Comparison of ENCODE assay signal across 1 cellular context in the genomic region with DNA sequence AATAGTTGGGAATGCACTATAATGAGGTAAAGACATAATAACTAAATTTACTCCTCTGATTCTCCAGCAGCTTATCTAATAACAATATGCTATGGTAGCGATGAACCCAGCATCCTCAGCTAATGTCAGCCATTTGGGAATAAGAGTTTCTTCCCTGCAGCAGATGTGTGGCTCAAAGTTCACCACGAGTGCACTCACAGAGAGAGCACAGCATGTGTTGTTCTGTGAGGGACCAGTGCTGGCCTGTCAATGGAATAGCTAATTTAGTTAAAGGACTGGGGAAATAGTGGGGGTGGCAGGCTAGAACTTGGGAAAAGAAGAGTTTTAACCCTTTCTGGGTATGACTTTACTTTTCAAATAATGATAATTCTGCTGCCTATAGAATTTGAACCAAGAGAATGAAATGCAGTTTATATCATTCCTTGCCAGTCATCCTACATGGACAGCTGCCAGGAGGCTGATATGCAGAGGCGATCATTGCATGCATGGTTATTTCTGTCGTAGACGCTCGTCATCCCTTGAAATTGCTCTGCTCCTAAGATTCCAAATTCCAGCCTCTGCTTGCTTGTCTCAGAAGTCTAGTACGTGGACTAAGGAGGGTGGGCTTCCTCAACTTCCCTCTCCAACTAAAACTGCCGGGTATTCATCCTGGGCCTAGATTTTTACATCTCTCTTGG.
TF ChIP-seq lines count a peak whose summit lies in the region.

No MANE protein-coding gene starts in this region.

TF ChIP-seq in K562, 482 proteins besides CTCF, POLR2A, EP300 and RAD21:
- peak; percentile 52; the same call in 1 of the 2 replicates for TF ChIP-seq MAFK (IDR thresholded peaks at IDR 0.05; ENCODE audit: low read length)
- TF ChIP-seq NUFIP1 (IDR thresholded peaks at IDR 0.05; ENCODE audit: partially characterized antibody) = no peak
- peak; percentile 65 for TF ChIP-seq MAFG (tag; conservative IDR thresholded peaks at IDR 0.05)
- TF ChIP-seq MAFF (IDR thresholded peaks at IDR 0.05; ENCODE audit: low read length) = peak; percentile 48; the same call in 1 of the 2 replicates
- peak; percentile 53 for TF ChIP-seq ZNF316 (IDR thresholded peaks at IDR 0.05)
- TF ChIP-seq, protein P1, sequence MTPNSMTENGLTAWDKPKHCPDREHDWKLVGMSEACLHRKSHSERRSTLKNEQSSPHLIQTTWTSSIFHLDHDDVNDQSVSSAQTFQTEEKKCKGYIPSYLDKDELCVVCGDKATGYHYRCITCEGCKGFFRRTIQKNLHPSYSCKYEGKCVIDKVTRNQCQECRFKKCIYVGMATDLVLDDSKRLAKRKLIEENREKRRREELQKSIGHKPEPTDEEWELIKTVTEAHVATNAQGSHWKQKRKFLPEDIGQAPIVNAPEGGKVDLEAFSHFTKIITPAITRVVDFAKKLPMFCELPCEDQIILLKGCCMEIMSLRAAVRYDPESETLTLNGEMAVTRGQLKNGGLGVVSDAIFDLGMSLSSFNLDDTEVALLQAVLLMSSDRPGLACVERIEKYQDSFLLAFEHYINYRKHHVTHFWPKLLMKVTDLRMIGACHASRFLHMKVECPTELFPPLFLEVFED (CRISPR knock-in tag; conservative IDR thresholded peaks at IDR 0.05) = no peak
- 0 out of 2 replicates have a peak, but pooled peaks have one; percentile 7 for TF ChIP-seq TAL1 (IDR thresholded peaks at IDR 0.05)
- TF ChIP-seq NFIC (IDR thresholded peaks at IDR 0.05) = peak; percentile 81
- peak; percentile 68 for TF ChIP-seq C11orf30 (IDR thresholded peaks at IDR 0.05; ENCODE audit: low read depth)
- TF ChIP-seq NFE2 (IDR thresholded peaks at IDR 0.05; ENCODE audit: low read depth) = peak; percentile 83
- 0 out of 2 replicates have a peak, but pooled peaks have one; percentile 14 for TF ChIP-seq SMARCA4 (IDR thresholded peaks at IDR 0.05)
- TF ChIP-seq U2AF2 (optimal IDR thresholded peaks at IDR 0.05; ENCODE audit: low read depth, low read length) = no peak
